ENCODE assay signal across 22 cellular contexts in genomic region chr10:100908378-100908777, GRCh38. TPM values are rescaled to one million over a fixed set of nuclear protein-coding genes. Genes with fewer than 3 reads are reported as not detected.
A peak's percentile ranks its signal among the peaks of the same experiment; 100 is the strongest.
DNase-seq lines count a peak whose midpoint lies in the region; ATAC-seq, FAIRE-seq and TF ChIP-seq lines count a peak whose summit lies in the region.
"Had no signal": no experiment of that assay in that cellular context is flagged by ENCODE, and none has a peak within 500 bp of the region (broad histone marks: within the 10 kb centered on the region; RNA-seq: fewer than 3 reads in every experiment).

No MANE protein-coding gene starts in this region.

- no peak overlapping the region for H3K4ac ChIP-seq in IMR-90 (ENCODE audit: low read depth, low read length)

- no peak overlapping the region for H2AK9ac ChIP-seq in IMR-90 (replicated peaks; ENCODE audit: low read depth, low read length, poor library complexity)

- H2AK5ac ChIP-seq in IMR-90 (ENCODE audit: low read depth, low read length): peak overlapping the region; percentile 2

- H3K36me3 ChIP-seq in HEK293 (ENCODE audit: control insufficient read depth in 2 of 2, insufficient read depth in 1 of 2, low read length in 2 of 2) (no peaks in the 10 kb centered on the region), IMR-90 (ENCODE audit: control insufficient read depth, insufficient read depth, low read length) (no peaks in the 10 kb centered on the region), SJCRH30 (peaks cover 7% of the 10 kb centered on the region), HAP-1 (replicated peaks) (no peaks in the 10 kb centered on the region), esophagus muscularis mucosa (no peaks in the 10 kb centered on the region)

- H3K56ac ChIP-seq in IMR-90 (ENCODE audit: extremely low read depth, insufficient read depth, low read length): no peak overlapping the region

- H3K27ac ChIP-seq in HEK293 (ENCODE audit: extremely low read depth, low read depth, low read length) (no peak overlapping the region), IMR-90 (ENCODE audit: insufficient read depth, low read length) (no peak overlapping the region), SJCRH30 (peak overlapping the region; percentile 93), esophagus muscularis mucosa (replicated peaks in 1 of 4) (no peak overlapping the region)
- H3K27ac ChIP-seq: GM23248 had no signal

- no peak overlapping the region for H4K8ac ChIP-seq in IMR-90 (ENCODE audit: low read depth in 2 of 2, low read length in 2 of 2)

- no peak for ATAC-seq in IMR-90 (ENCODE audit: low read depth)
- ATAC-seq: HCT116 had no signal

- H3K27ac Mint-ChIP-seq in nephron: peak overlapping the region; percentile 41 to 61 (median 41)
- H3K27ac Mint-ChIP-seq: CD4-positive, alpha-beta memory T cell; HFFc6 had no signal

- intact Hi-C loops in IMR-90 (cut with micrococcal nuclease) (no loop called here), esophagus muscularis mucosa (cut with DNase I) (no loop called here)

- H3K9me3 Mint-ChIP-seq in nephron: no peaks in the 10 kb centered on the region
- H3K9me3 Mint-ChIP-seq: CD4-positive, alpha-beta memory T cell; HFFc6 had no signal

- H3K4me2 ChIP-seq in IMR-90 (ENCODE audit: low read depth, low read length): no peak overlapping the region

- H2BK120ac ChIP-seq in IMR-90 (ENCODE audit: low read depth, low read length): no peak overlapping the region

- H4K20me1 ChIP-seq in IMR-90 (ENCODE audit: insufficient read depth, low read length): peaks cover 5% of the 10 kb centered on the region

- H4K91ac ChIP-seq in IMR-90 (ENCODE audit: insufficient read depth, low read depth, low read length): no peak overlapping the region

- no peak overlapping the region for H2BK15ac ChIP-seq in IMR-90 (ENCODE audit: low read depth, low read length)

- H3K36me3 Mint-ChIP-seq in nephron (ENCODE audit: low read depth): no peaks in the 10 kb centered on the region

- no peak overlapping the region for H3K18ac ChIP-seq in IMR-90 (ENCODE audit: low read depth, low read length)

- peaks cover 57% of the 10 kb centered on the region for H3K4me1 Mint-ChIP-seq in nephron

- H2BK5ac ChIP-seq in IMR-90 (ENCODE audit: low read depth, low read length, poor library complexity, severe bottlenecking): no peak overlapping the region

- H3K9me1 ChIP-seq in IMR-90 (ENCODE audit: insufficient read depth, low read length): no peaks in the 10 kb centered on the region

- 100% methylated on average over 1 of the region's 8 CpGs; no CpG with 5 or more reads in 1 of the 2 experiments for WGBS in IMR-90 (ENCODE audit: extremely low coverage in 2 of 2, insufficient read length in 1 of 2), 2 experiments
- WGBS in esophagus muscularis mucosa: 97% methylated on average over 8 of the region's 8 CpGs

- no TSS peak for BruUV-seq in IMR-90 (replicated peaks; lab: Mats Ljungman, UMichigan)

- CTCF ChIA-PET in HEK293 (lab: Yijun Ruan, JAX) (no interaction called here), IMR-90 (lab: Yijun Ruan, JAX) (no interaction called here)

- TF ChIP-seq EP300 in esophagus muscularis mucosa (IDR thresholded peaks at IDR 0.05): no peak

- no peaks in the 10 kb centered on the region; the same call in 1 of the 2 replicates for H3K27me3 ChIP-seq in IMR-90 (ENCODE audit: control insufficient read depth, insufficient read depth, low read length)
- no peaks in the 10 kb centered on the region for H3K27me3 ChIP-seq in SJCRH30
- no peaks in the 10 kb centered on the region for H3K27me3 ChIP-seq in HAP-1 (ENCODE audit: low read depth)
- H3K27me3 ChIP-seq in esophagus muscularis mucosa: no peaks in the 10 kb centered on the region

- H2BK20ac ChIP-seq in IMR-90 (ENCODE audit: low read depth, low read length): no peak overlapping the region

- TF ChIP-seq POLR2A in IMR-90 (IDR thresholded peaks at IDR 0.05; ENCODE audit: low read depth, low read length) (no peak), esophagus muscularis mucosa (IDR thresholded peaks at IDR 0.05; ENCODE audit: low read depth) (no peak)

- in situ Hi-C loops in IMR-90 (cut with MboI; ENCODE audit: low sequenced_read_pairs): no loop called here
- in situ Hi-C loops in HAP-1 (cut with MboI; ENCODE audit: low sequenced_read_pairs): no loop called here

- no peak overlapping the region for H3K14ac ChIP-seq in IMR-90 (replicated peaks; ENCODE audit: low read depth, low read length)

- H3K4me3 Mint-ChIP-seq in nephron: no peak overlapping the region
- H3K4me3 Mint-ChIP-seq: CD4-positive, alpha-beta memory T cell; HFFc6 had no signal

- H3K79me1 ChIP-seq in IMR-90 (ENCODE audit: low read depth in 1 of 2, low read length in 2 of 2): peaks cover 3 to 4% of the 10 kb centered on the region in 2 experiments; a peak in 3 of 4 replicates

- H3K9me3 ChIP-seq in HEK293 (ENCODE audit: control insufficient read depth, insufficient read depth, low read depth, low read length) (no peaks in the 10 kb centered on the region), IMR-90 (ENCODE audit: control insufficient read depth, insufficient read depth, low read length) (no peaks in the 10 kb centered on the region), SJCRH30 (replicated peaks) (no peaks in the 10 kb centered on the region), HAP-1 (no peaks in the 10 kb centered on the region), esophagus muscularis mucosa (no peaks in the 10 kb centered on the region)

- H2AFZ ChIP-seq in IMR-90 (replicated peaks; ENCODE audit: low read length, poor library complexity): no peak overlapping the region
- H2AFZ ChIP-seq: GM23248 had no signal

- no peak for TF ChIP-seq CTCF in HEK293 (tag by site-specific recombination; IDR thresholded peaks at IDR 0.05)
- TF ChIP-seq CTCF in IMR-90 (conservative IDR thresholded peaks at IDR 0.05; ENCODE audit: low read depth, low read length): no peak
- no peak for TF ChIP-seq CTCF in nephron (IDR thresholded peaks at IDR 0.05; ENCODE audit: unreplicated experiment in 3 of 3)
- TF ChIP-seq CTCF in esophagus muscularis mucosa (IDR thresholded peaks at IDR 0.05): no peak

- DNase-seq in IMR-90 (no peak), SJCRH30 (no peak), kidney tubule cell (ENCODE audit: low spot score) (no peak), HAP-1 (ENCODE audit: low spot score in 2 of 2) (no peak), GM19239 (ENCODE audit: insufficient read length, low spot score) (no peak), esophagus muscularis mucosa (ENCODE audit: extremely low spot score) (no peak)
- DNase-seq: C1 segment of cervical spinal cord; Calu3; CD4-positive, alpha-beta memory T cell; COR-L47; DMS53; DMS79 treated with DMSO at 0.1 percent for 48 hours; GF-D8; H7; HFFc6 had no signal

- no peak overlapping the region for H3K4me3 ChIP-seq in HEK293 (ENCODE audit: low read depth, low read length)
- no peak overlapping the region for H3K4me3 ChIP-seq in IMR-90 (ENCODE audit: insufficient read depth, low read depth, low read length)
- H3K4me3 ChIP-seq in SJCRH30: no peak overlapping the region
- no peak overlapping the region for H3K4me3 ChIP-seq in HAP-1
- no peak overlapping the region for H3K4me3 ChIP-seq in esophagus muscularis mucosa
- H3K4me3 ChIP-seq: GM23248 had no signal

- POLR2A ChIA-PET in HEK293 (lab: Yijun Ruan, JAX): no interaction called here
- POLR2A ChIA-PET in IMR-90 (lab: Charles Lee; ENCODE audit: unreplicated experiment): interaction anchor here (0.6 kb wide), 1 partner anchor 1120 kb away, joined by 3 read pairs; no protein-coding TSS in a partner anchor

- H3K27me3 Mint-ChIP-seq in nephron (ENCODE audit: low read depth): no peaks in the 10 kb centered on the region

- H3K9ac ChIP-seq in IMR-90 (ENCODE audit: low read depth, low read length): no peak overlapping the region
- H3K9ac ChIP-seq: GM23248 had no signal

- no peak for FAIRE-seq in GM19239 (lab: Jason Lieb, UNC)
- FAIRE-seq: GM12891, GM18507, H1 had no signal

- dilution Hi-C loops in IMR-90 (cut with HindIII; ENCODE audit: low sequenced_read_pairs, unreplicated experiment): no loop called here

- H3K4me1 ChIP-seq in HEK293 (ENCODE audit: control insufficient read depth, insufficient read depth, low read length): peaks cover 6% of the 10 kb centered on the region; the same call in 1 of the 2 replicates
- H3K4me1 ChIP-seq in IMR-90 (ENCODE audit: control insufficient read depth, insufficient read depth, low read length): peaks cover 7% of the 10 kb centered on the region
- peaks cover 81% of the 10 kb centered on the region for H3K4me1 ChIP-seq in SJCRH30
- H3K4me1 ChIP-seq in HAP-1: peaks cover 12% of the 10 kb centered on the region
- H3K4me1 ChIP-seq in esophagus muscularis mucosa: peaks cover 6 to 10% (median 8%) of the 10 kb centered on the region in 4 donors

- H4K5ac ChIP-seq in IMR-90 (ENCODE audit: low read depth, low read length): no peak overlapping the region

- H3K23ac ChIP-seq in IMR-90 (ENCODE audit: low read depth, low read length): no peak overlapping the region

- TF ChIP-seq RAD21 in IMR-90 (IDR thresholded peaks at IDR 0.05; ENCODE audit: low read length): no peak

TF ChIP-seq in HEK293, 187 proteins besides CTCF, POLR2A, EP300 and RAD21:
- no peak for TF ChIP-seq ZNF623 (tag by site-specific recombination; IDR thresholded peaks at IDR 0.05)
- peak; percentile 80; the same call in 1 of the 2 replicates for TF ChIP-seq ZNF121 (tag by site-specific recombination; IDR thresholded peaks at IDR 0.05)
- no peak for TF ChIP-seq ZNF138 (tag by site-specific recombination; IDR thresholded peaks at IDR 0.05; ENCODE audit: borderline replicate concordance)

TF ChIP-seq in IMR-90, 13 proteins besides CTCF, POLR2A, EP300 and RAD21 (continues in another document):
- no peak for TF ChIP-seq MAZ (IDR thresholded peaks at IDR 0.05; ENCODE audit: borderline replicate concordance, low read depth, low read length)
- TF ChIP-seq CEBPB (IDR thresholded peaks at IDR 0.05; ENCODE audit: low read depth, low read length): no peak
- no peak for TF ChIP-seq USF2 (IDR thresholded peaks at IDR 0.05; ENCODE audit: low read depth, low read length)
- no peak for TF ChIP-seq RFX5 (IDR thresholded peaks at IDR 0.05; ENCODE audit: low read depth, low read length)
- no peak for TF ChIP-seq SMC3 (IDR thresholded peaks at IDR 0.05; ENCODE audit: low read depth, low read length)

RNA-seq across cellular contexts. Expression of gene SLF2, which starts 4.4 kb away (rescaled TPM):
- total RNA-seq in IMR-90 (2012; rRNA removed): 21.7 and 28.1 TPM in 2 replicates
- 5.7 and 8.5 TPM in 2 replicates for polyA plus RNA-seq in IMR-90 (2012; rRNA removed)
- 1.8 and 1.9 TPM in 2 replicates for polyA plus RNA-seq in IMR-90 (2012; cell fraction: cytosol; rRNA removed)
- 7.5 and 25.7 TPM in 2 replicates for polyA plus RNA-seq in IMR-90 (2012; cell fraction: nucleus; rRNA removed; ENCODE audit: low replicate concordance)
- 217 and 257 TPM in 2 replicates for total RNA-seq in SJCRH30 (2014; rRNA removed; shearing (Covaris generic))
- total RNA-seq in esophagus muscularis mucosa: 10 to 100 TPM; 19.1 to 34.1 (median 20.8) TPM
